Comparison of ENCODE assay signal across 23 cellular contexts in the genomic region with DNA sequence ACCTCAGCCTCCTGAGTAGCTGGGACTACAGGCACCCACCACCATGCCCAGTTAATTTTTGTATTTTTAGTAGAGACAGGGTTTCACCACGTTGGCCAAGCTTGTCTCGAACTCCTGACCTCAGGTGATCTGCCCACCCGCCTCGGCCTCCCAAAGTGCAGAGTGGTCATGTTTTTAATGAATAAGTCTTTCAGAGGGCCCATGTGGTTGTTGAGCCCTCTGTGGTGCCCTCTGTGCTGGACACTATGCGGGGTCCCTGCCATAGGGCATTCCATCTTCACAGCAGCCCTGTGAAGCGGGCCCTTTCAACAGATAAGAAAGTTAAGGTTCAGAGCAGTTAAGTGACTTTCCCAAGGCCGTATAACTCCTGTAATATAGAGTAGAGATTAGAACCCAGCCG. TPM values are rescaled to one million over a fixed set of nuclear protein-coding genes. Genes with fewer than 3 reads are reported as not detected.
DNase-seq lines count a peak whose midpoint lies in the region; ATAC-seq and TF ChIP-seq lines count a peak whose summit lies in the region.
"Had no signal": no experiment of that assay in that cellular context is flagged by ENCODE, and none has a peak within 500 bp of the region (broad histone marks: within the 10 kb centered on the region; RNA-seq: fewer than 3 reads in every experiment).

No MANE protein-coding gene starts in this region.

- H3K9me3 ChIP-seq in adipocyte (ENCODE audit: control insufficient read depth, low read length), result peaks cover 9% of the 10 kb centered on the region
- H3K9me3 ChIP-seq in osteoblast (ENCODE audit: low read depth, low read length), result no peaks in the 10 kb centered on the region
- no peaks in the 10 kb centered on the region for H3K9me3 ChIP-seq in thoracic aorta
- H3K9me3 ChIP-seq in mammary epithelial cell (replicated peaks; ENCODE audit: insufficient read depth, low read length), result no peaks in the 10 kb centered on the region

- peak; percentile 16 for DNase-seq in activated effector memory CD4-positive, alpha-beta T cell treated with anti-CD3 and anti-CD28 coated beads, Interleukin-2, amount 50 U/mL, for 16 hours
- no peak for DNase-seq in activated effector memory CD4-positive, alpha-beta T cell treated with Interleukin-2 at 50 U/mL for 16 hours
- DNase-seq in adipocyte (ENCODE audit: low read depth) (no peak), osteoblast (ENCODE audit: insufficient read length, low spot score, missing footprints) (no peak), thoracic aorta (ENCODE audit: low spot score) (no peak), mammary epithelial cell (no peak), GM13977 (ENCODE audit: low spot score) (no peak)
- DNase-seq: AML-193; CD4-positive, alpha-beta T cell; H9; NCI-H1048; NCI-H1417; NCI-H1694; NCI-H2029 treated with DMSO at 0.1 percent for 48 hours; NCI-H446 treated with DMSO at 0.1 percent for 48 hours; NCI-H526 treated with DMSO at 0.1 percent for 48 hours; Right ventricle myocardium superior; RPMI8226 had no signal

- in situ Hi-C loops in mammary epithelial cell (cut with MboI; ENCODE audit: low sequenced_read_pairs in 2 of 2) (no loop called here), GM13977 (cut with MboI; ENCODE audit: low pct_unique_long_range_greater_than_20kb, low sequenced_read_pairs, unreplicated experiment) (no loop called here)

- H3K4me2 ChIP-seq in osteoblast (ENCODE audit: insufficient read depth, low read length) (peak overlapping the region; percentile 68), mammary epithelial cell (ENCODE audit: insufficient read depth, low read depth, low read length) (no peak overlapping the region)
- H3K4me2 ChIP-seq: GM23338 had no signal

- CTCF ChIA-PET in mammary epithelial cell (lab: Charles Lee; ENCODE audit: low non-redundant PET), result no interaction called here

- H3K4me3 ChIP-seq in adipocyte (ENCODE audit: low read length) (no peak overlapping the region), osteoblast (ENCODE audit: insufficient read depth, low read length) (no peak overlapping the region), thoracic aorta (no peak overlapping the region), mammary epithelial cell (replicated peaks in 1 of 3; ENCODE audit: insufficient read depth in 1 of 3, low read depth in 2 of 3, low read length in 3 of 3) (no peak overlapping the region)
- H3K4me3 ChIP-seq: BLaER1 treated with 17β-estradiol and CSF1 and Interleukin-3, amounts not matched to agents 10 nM and 100 nM; GM23338 had no signal

- dilution Hi-C loops in mammary epithelial cell (cut with HindIII; ENCODE audit: low sequenced_read_pairs), result loop anchor here (5.0 kb wide), 1 partner anchor 51 kb away; no protein-coding TSS in a partner anchor

- H4K20me1 ChIP-seq in osteoblast (ENCODE audit: insufficient read depth, low read length), result no peaks in the 10 kb centered on the region
- no peaks in the 10 kb centered on the region for H4K20me1 ChIP-seq in mammary epithelial cell (ENCODE audit: insufficient read depth, low read length)
- H4K20me1 ChIP-seq: BLaER1 treated with 17β-estradiol and CSF1 and Interleukin-3, amounts not matched to agents 10 nM and 100 nM had no signal

- no peak for TF ChIP-seq CTCF in osteoblast (IDR thresholded peaks at IDR 0.05; ENCODE audit: extremely low read depth, low read depth, low read length)
- no peak for TF ChIP-seq CTCF in thoracic aorta (IDR thresholded peaks at IDR 0.05)
- no peak for TF ChIP-seq CTCF in mammary epithelial cell (conservative IDR thresholded peaks at IDR 0.05 in 1 of 2, IDR thresholded peaks at IDR 0.05 in 1 of 2; ENCODE audit: extremely low read depth in 1 of 2, insufficient read depth in 1 of 2, low read depth in 1 of 2, low read length in 2 of 2)
- no peak for TF ChIP-seq CTCF in GM13977 (IDR thresholded peaks at IDR 0.05; ENCODE audit: extremely low read depth, insufficient read depth, missing control alignments)

- H3K36me3 ChIP-seq in adipocyte (ENCODE audit: control insufficient read depth, insufficient read depth, low read length, severe bottlenecking), result no peaks in the 10 kb centered on the region
- H3K36me3 ChIP-seq in osteoblast (ENCODE audit: insufficient read depth, low read length), result no peaks in the 10 kb centered on the region
- H3K36me3 ChIP-seq in thoracic aorta, result no peaks in the 10 kb centered on the region
- no peaks in the 10 kb centered on the region for H3K36me3 ChIP-seq in mammary epithelial cell (ENCODE audit: insufficient read depth, low read length)
- H3K36me3 ChIP-seq: BLaER1 treated with 17β-estradiol and CSF1 and Interleukin-3, amounts not matched to agents 10 nM and 100 nM had no signal

- H3K9ac ChIP-seq in adipocyte (ENCODE audit: low read length) (peak overlapping the region; percentile 34), mammary epithelial cell (ENCODE audit: insufficient read depth, low read length) (no peak overlapping the region)
- H3K9ac ChIP-seq: BLaER1 treated with 17β-estradiol and CSF1 and Interleukin-3, amounts not matched to agents 10 nM and 100 nM had no signal

- intact Hi-C loops in mammary epithelial cell (cut with micrococcal nuclease), result no loop called here

- WGBS in mammary epithelial cell (ENCODE audit: low coverage, missing lambda C conversion rate), result 91% methylated on average over 7 of the region's 8 CpGs

- no TSS peak for BruUV-seq in mammary epithelial cell (replicated peaks; lab: Mats Ljungman, UMichigan)

- H2AFZ ChIP-seq in osteoblast (ENCODE audit: low read length) (no peak overlapping the region), mammary epithelial cell (ENCODE audit: low read depth, low read length) (no peak overlapping the region)

- H3K27ac ChIP-seq in osteoblast (ENCODE audit: low read depth, low read length) (peak overlapping the region; percentile 89), thoracic aorta (peak overlapping the region; percentile 67 to 76), mammary epithelial cell (ENCODE audit: insufficient read depth, low read depth, low read length) (no peak overlapping the region)
- H3K27ac ChIP-seq: BLaER1 treated with 17β-estradiol and CSF1 and Interleukin-3, amounts not matched to agents 10 nM and 100 nM had no signal

- no peak for ATAC-seq in thoracic aorta (ENCODE audit: insufficient number of reproducible peaks, low FRiP score, low read depth)
- ATAC-seq in HG02938 (IDR thresholded peaks at IDR 0.05; ENCODE audit: unreplicated experiment), result no peak

- H3K27me3 ChIP-seq in adipocyte (replicated peaks; ENCODE audit: control insufficient read depth, insufficient read depth, low read length) (no peaks in the 10 kb centered on the region), osteoblast (ENCODE audit: insufficient read depth, low read length) (peaks cover 14% of the 10 kb centered on the region), thoracic aorta (replicated peaks; ENCODE audit: insufficient read depth) (no peaks in the 10 kb centered on the region), mammary epithelial cell (ENCODE audit: insufficient read depth, low read length) (peaks cover 4% of the 10 kb centered on the region)
- H3K27me3 ChIP-seq: BLaER1 treated with 17β-estradiol and CSF1 and Interleukin-3, amounts not matched to agents 10 nM and 100 nM had no signal

- H3K4me1 ChIP-seq in adipocyte (ENCODE audit: control insufficient read depth, insufficient read depth, low read length), result peaks cover 40% of the 10 kb centered on the region
- H3K4me1 ChIP-seq in osteoblast (ENCODE audit: insufficient read depth, low read length), result peaks cover 22% of the 10 kb centered on the region
- H3K4me1 ChIP-seq in thoracic aorta (ENCODE audit: control insufficient read depth in 1 of 2, low read depth in 2 of 2), result peaks cover 10 to 23% of the 10 kb centered on the region in 2 donors
- no peaks in the 10 kb centered on the region for H3K4me1 ChIP-seq in mammary epithelial cell (ENCODE audit: insufficient read depth, low read length)

- H3K79me2 ChIP-seq in osteoblast (ENCODE audit: insufficient read depth, low read length) (no peaks in the 10 kb centered on the region), mammary epithelial cell (ENCODE audit: insufficient read depth, low read length) (no peaks in the 10 kb centered on the region)

RNA-seq across cellular contexts. Expression of a gene that starts 25.9 kb away (rescaled TPM):
- total RNA-seq in osteoblast (under 0.01 TPM in 2 replicates), thoracic aorta (under 1 TPM; 0.14 to 0.78 TPM), mammary epithelial cell (not detected)
- not detected for polyA plus RNA-seq in mammary epithelial cell
- polyA minus RNA-seq in mammary epithelial cell, result not detected
- total RNA-seq: G401, GM23338, H9, SK-MEL-5 had no signal
- polyA plus RNA-seq: GM23338 had no signal

RNA-seq across cellular contexts. Expression of a gene that starts 35.1 kb away (rescaled TPM):
- total RNA-seq in osteoblast, result 28.3 and 36.6 TPM in 2 replicates
- total RNA-seq in thoracic aorta, result 10 to 100 TPM; 43.2 to 54.0 TPM
- 10 to 100 TPM; 24.7 to 52.5 TPM for total RNA-seq in mammary epithelial cell
- polyA plus RNA-seq in mammary epithelial cell, result 30.9 TPM
- 74.0 TPM for polyA minus RNA-seq in mammary epithelial cell
